15 cellular contexts compared by ENCODE assay signal in genomic region chr2:37782721-37783438, GRCh38.
DNase-seq lines count a peak whose midpoint lies in the region; ATAC-seq, FAIRE-seq and TF ChIP-seq lines count a peak whose summit lies in the region.
"Had no signal": no experiment of that assay in that cellular context is flagged by ENCODE, and none has a peak within 500 bp of the region (broad histone marks: within the 10 kb centered on the region; RNA-seq: fewer than 3 reads in every experiment).

No MANE protein-coding gene starts in this region.

- no peaks in the 10 kb centered on the region for H3K36me3 Mint-ChIP-seq in stimulated activated memory B cell treated with anti-CD40 and anti-IgM and Interleukin-4, amounts not matched to agents 10 μg/mL and 1 μg/mL and 100 μg/mL, for 72 hours

- no peaks in the 10 kb centered on the region for H3K27me3 ChIP-seq in bronchial epithelial cell (ENCODE audit: control insufficient read depth, insufficient read depth, low read length)
- H3K27me3 ChIP-seq in osteoblast (ENCODE audit: insufficient read depth, low read length): no peaks in the 10 kb centered on the region
- no peaks in the 10 kb centered on the region for H3K27me3 ChIP-seq in tibial nerve
- H3K27me3 ChIP-seq: right lobe of liver had no signal

- TF ChIP-seq CTCF in bronchial epithelial cell (IDR thresholded peaks at IDR 0.05; ENCODE audit: insufficient read depth, low read length, severe bottlenecking) (no peak), osteoblast (IDR thresholded peaks at IDR 0.05; ENCODE audit: extremely low read depth, low read depth, low read length) (no peak), tibial nerve (IDR thresholded peaks at IDR 0.05) (no peak)

- no peaks in the 10 kb centered on the region for H3K27me3 Mint-ChIP-seq in stimulated activated memory B cell treated with anti-CD40 and anti-IgM and Interleukin-4, amounts not matched to agents 10 μg/mL and 1 μg/mL and 100 μg/mL, for 72 hours
- H3K27me3 Mint-ChIP-seq: effector memory CD8-positive, alpha-beta T cell had no signal

- H3K4me1 ChIP-seq in osteoblast (ENCODE audit: insufficient read depth, low read length) (peaks cover 43% of the 10 kb centered on the region), tibial nerve (no peaks in the 10 kb centered on the region)

- no peaks in the 10 kb centered on the region for H3K79me2 ChIP-seq in osteoblast (ENCODE audit: insufficient read depth, low read length)

- H3K27ac Mint-ChIP-seq in stimulated activated memory B cell treated with anti-CD40 and anti-IgM and Interleukin-4, amounts not matched to agents 10 μg/mL and 1 μg/mL and 100 μg/mL, for 72 hours: no peak overlapping the region
- H3K27ac Mint-ChIP-seq: effector memory CD8-positive, alpha-beta T cell; IgD-negative memory B cell had no signal

- DNase-seq in AG20443 (ENCODE audit: low spot score) (peak; percentile 41), NCI-H1092 (lab: John Stamatoyannopoulos, UW) (peak; percentile 9), bronchial epithelial cell (ENCODE audit: low read depth) (peak; percentile 22), osteoblast (ENCODE audit: insufficient read length, low spot score, missing footprints) (no peak), tibial nerve (ENCODE audit: low spot score in 2 of 2) (no peak)
- DNase-seq in activated T-cell treated with anti-CD3 and anti-CD28 coated beads, Interleukin-2, amount 50 U/mL, for 1 hour: no peak
- DNase-seq: effector memory CD8-positive, alpha-beta T cell; hypothalamus; midbrain; NCI-H1930; right lobe of liver had no signal

- 74 to 77% methylated on average over 10 of the region's 10 CpGs for WGBS in tibial nerve, 2 donors

- no peaks in the 10 kb centered on the region for H3K36me3 ChIP-seq in bronchial epithelial cell (ENCODE audit: control insufficient read depth, insufficient read depth, low read length)
- H3K36me3 ChIP-seq in osteoblast (ENCODE audit: insufficient read depth, low read length): no peaks in the 10 kb centered on the region
- no peaks in the 10 kb centered on the region for H3K36me3 ChIP-seq in tibial nerve
- H3K36me3 ChIP-seq: right lobe of liver had no signal

- H3K4me2 ChIP-seq in osteoblast (ENCODE audit: insufficient read depth, low read length): peak overlapping the region; percentile 56

- H4K20me1 ChIP-seq in osteoblast (ENCODE audit: insufficient read depth, low read length): no peaks in the 10 kb centered on the region

- H3K9me3 Mint-ChIP-seq in stimulated activated memory B cell treated with anti-CD40 and anti-IgM and Interleukin-4, amounts not matched to agents 10 μg/mL and 1 μg/mL and 100 μg/mL, for 72 hours: peaks cover 6% of the 10 kb centered on the region

- no peak for FAIRE-seq in bronchial epithelial cell (lab: Jason Lieb, UNC)
- FAIRE-seq: RCC 7860 had no signal

- H3K4me3 Mint-ChIP-seq in stimulated activated memory B cell treated with anti-CD40 and anti-IgM and Interleukin-4, amounts not matched to agents 10 μg/mL and 1 μg/mL and 100 μg/mL, for 72 hours: no peak overlapping the region
- H3K4me3 Mint-ChIP-seq: effector memory CD8-positive, alpha-beta T cell; IgD-negative memory B cell had no signal

- H2AFZ ChIP-seq in osteoblast (ENCODE audit: low read length): peak overlapping the region; percentile 36

- H3K9me3 ChIP-seq in osteoblast (ENCODE audit: low read depth, low read length) (no peaks in the 10 kb centered on the region), tibial nerve (peaks cover 0 to 6% (median 0%) of the 10 kb centered on the region in 4 donors)
- H3K9me3 ChIP-seq: right lobe of liver had no signal

- no peaks in the 10 kb centered on the region for H3K4me1 Mint-ChIP-seq in stimulated activated memory B cell treated with anti-CD40 and anti-IgM and Interleukin-4, amounts not matched to agents 10 μg/mL and 1 μg/mL and 100 μg/mL, for 72 hours
- H3K4me1 Mint-ChIP-seq: IgD-negative memory B cell had no signal

- ATAC-seq in stimulated activated memory B cell treated with anti-CD40 and anti-IgM and Interleukin-4, amounts not matched to agents 10 μg/mL and 1 μg/mL and 100 μg/mL, for 72 hours: no peak
- ATAC-seq in GM18909 (IDR thresholded peaks at IDR 0.05; ENCODE audit: poor library complexity, unreplicated experiment): no peak
- ATAC-seq: effector memory CD8-positive, alpha-beta T cell; right lobe of liver had no signal

- no peak for TF ChIP-seq POLR2A in tibial nerve (IDR thresholded peaks at IDR 0.05)

- TF ChIP-seq EP300 in tibial nerve (IDR thresholded peaks at IDR 0.05): no peak

- H3K4me3 ChIP-seq in bronchial epithelial cell (ENCODE audit: low read depth, low read length) (no peak overlapping the region), osteoblast (ENCODE audit: insufficient read depth, low read length) (peak overlapping the region; percentile 17), tibial nerve (no peak overlapping the region)
- H3K4me3 ChIP-seq: right lobe of liver had no signal

- peak overlapping the region; percentile 77 for H3K27ac ChIP-seq in osteoblast (ENCODE audit: low read depth, low read length)
- H3K27ac ChIP-seq in tibial nerve: no peak overlapping the region
- H3K27ac ChIP-seq: right lobe of liver had no signal

Comparison
In these comparisons a context has a peak if more than half of its experiments do, and no peak if none do; other contexts are left out.
1. DNase-seq: peak in AG20443 (single experiment), NCI-H1092 (single experiment) and bronchial epithelial cell (single experiment); none in osteoblast (single experiment), tibial nerve (0 of 2) and activated T-cell treated with anti-CD3 and anti-CD28 coated beads, Interleukin-2, amount 50 U/mL, for 1 hour (single experiment).